In genomic region chr10:624605-625334, GRCh38 we compare ENCODE assay signal across 9 cellular contexts.
A peak's percentile ranks its signal among the peaks of the same experiment; 100 is the strongest.
DNase-seq lines count a peak whose midpoint lies in the region; ATAC-seq, FAIRE-seq and TF ChIP-seq lines count a peak whose summit lies in the region.
"Had no signal": no experiment of that assay in that cellular context is flagged by ENCODE, and none has a peak within 500 bp of the region (broad histone marks: within the 10 kb centered on the region; RNA-seq: fewer than 3 reads in every experiment).

No MANE protein-coding gene starts in this region.

- H3K4me2 ChIP-seq in mesendoderm (ENCODE audit: low read length): no peak overlapping the region

- H2BK120ac ChIP-seq in mesendoderm (ENCODE audit: low read depth, low read length): no peak overlapping the region

- H3K79me2 ChIP-seq in mesendoderm (ENCODE audit: control insufficient read depth, insufficient read depth, low read length): peaks cover 1% of the 10 kb centered on the region

- no peak overlapping the region for H2BK5ac ChIP-seq in mesendoderm (ENCODE audit: low read length)

- POLR2A ChIA-PET in CD8-positive, alpha-beta T cell (lab: Charles Lee): no interaction called here

- H3K4me3 Mint-ChIP-seq in CD8-positive, alpha-beta T cell: no peak overlapping the region

- H2AK5ac ChIP-seq in mesendoderm (ENCODE audit: low read length): no peak overlapping the region

- no peak overlapping the region for H4K5ac ChIP-seq in mesendoderm (ENCODE audit: low read length)

- H3K4me3 ChIP-seq in mesendoderm (ENCODE audit: low read length): no peak overlapping the region
- H3K4me3 ChIP-seq in upper lobe of left lung: no peak overlapping the region
- no peak overlapping the region for H3K4me3 ChIP-seq in CD8-positive, alpha-beta T cell (ENCODE audit: low read depth, low read length)

- WGBS in mesendoderm (ENCODE audit: extremely low coverage, insufficient coverage, low lambda C conversion rate): no CpG with 5 or more reads among the region's 35 CpGs
- WGBS in upper lobe of left lung, 2 donors: 76 to 79% methylated on average over 13 to 35 of the region's 35 CpGs

- DNase-seq in DMS53 (lab: John Stamatoyannopoulos, UW) (peak; percentile 90), NCI-H774 (lab: John Stamatoyannopoulos, UW) (peak; percentile 73), epithelial cell of prostate (ENCODE audit: low read depth, low spot score) (peak; percentile 20), mesendoderm (peak; percentile 93), upper lobe of left lung (peak in 1 of 2 donors; percentile 72), D721Med (ENCODE audit: insufficient read length, low spot score) (no peak)
- no peak for DNase-seq in CD8-positive, alpha-beta T cell

- H3K27me3 ChIP-seq in mesendoderm (ENCODE audit: insufficient read depth, low read length, poor library complexity) (no peaks in the 10 kb centered on the region), upper lobe of left lung (no peaks in the 10 kb centered on the region)
- H3K27me3 ChIP-seq in CD8-positive, alpha-beta T cell (ENCODE audit: insufficient read depth, low read length): peaks cover 5% of the 10 kb centered on the region

- H3K79me1 ChIP-seq in mesendoderm (ENCODE audit: low read length): peaks cover 3% of the 10 kb centered on the region

- no peak overlapping the region for H3K27ac Mint-ChIP-seq in CD8-positive, alpha-beta T cell
- H3K27ac Mint-ChIP-seq: activated naive CD4-positive, alpha-beta T cell treated with anti-CD3 and anti-CD28 coated beads, Interleukin-2, amount 50 U/mL, for 72 hours had no signal

- H4K8ac ChIP-seq in mesendoderm (ENCODE audit: low read depth, low read length): no peak overlapping the region

- H3K27ac ChIP-seq in epithelial cell of prostate: peak overlapping the region; percentile 18
- no peak overlapping the region for H3K27ac ChIP-seq in mesendoderm (ENCODE audit: low read depth, low read length)
- peak overlapping the region in 3 of 4 donors; percentile 24 to 55 (median 30) for H3K27ac ChIP-seq in upper lobe of left lung
- H3K27ac ChIP-seq in CD8-positive, alpha-beta T cell (ENCODE audit: low read depth, low read length): no peak overlapping the region

- no peaks in the 10 kb centered on the region for H3K36me3 ChIP-seq in mesendoderm (ENCODE audit: control insufficient read depth, insufficient read depth, low read length)
- H3K36me3 ChIP-seq in upper lobe of left lung: no peaks in the 10 kb centered on the region
- H3K36me3 ChIP-seq in CD8-positive, alpha-beta T cell (ENCODE audit: insufficient read depth, low read length): no peaks in the 10 kb centered on the region

- no peak for TF ChIP-seq POLR2A in upper lobe of left lung (IDR thresholded peaks at IDR 0.05)

- H3K23ac ChIP-seq in mesendoderm (ENCODE audit: low read length): no peak overlapping the region

- H3K36me3 Mint-ChIP-seq in CD8-positive, alpha-beta T cell: no peaks in the 10 kb centered on the region
- H3K36me3 Mint-ChIP-seq: activated naive CD4-positive, alpha-beta T cell treated with anti-CD3 and anti-CD28 coated beads, Interleukin-2, amount 50 U/mL, for 72 hours had no signal

- no peak for TF ChIP-seq CTCF in upper lobe of left lung (IDR thresholded peaks at IDR 0.05)
- TF ChIP-seq CTCF in CD8-positive, alpha-beta T cell (IDR thresholded peaks at IDR 0.05): no peak
- no peak for TF ChIP-seq CTCF in D721Med (IDR thresholded peaks at IDR 0.05; ENCODE audit: insufficient read depth, missing control alignments)

- no peak overlapping the region for H3K9ac ChIP-seq in mesendoderm (ENCODE audit: low read length)

- intact Hi-C loops in CD8-positive, alpha-beta T cell (cut with DNase I, micrococcal nuclease): no loop called here

- H3K4me1 ChIP-seq in mesendoderm (ENCODE audit: control insufficient read depth, low read depth, low read length): peaks cover 4% of the 10 kb centered on the region
- peaks cover 0 to 13% (median 8%) of the 10 kb centered on the region in 4 donors for H3K4me1 ChIP-seq in upper lobe of left lung
- H3K4me1 ChIP-seq in CD8-positive, alpha-beta T cell (ENCODE audit: insufficient read depth, low read length): peaks cover 4% of the 10 kb centered on the region

- peaks cover 9% of the 10 kb centered on the region for H3K4me1 Mint-ChIP-seq in CD8-positive, alpha-beta T cell (ENCODE audit: low read depth)

- H2BK15ac ChIP-seq in mesendoderm (replicated peaks; ENCODE audit: low read depth): no peak overlapping the region

- H3K9me3 ChIP-seq in upper lobe of left lung: no peaks in the 10 kb centered on the region
- H3K9me3 ChIP-seq in CD8-positive, alpha-beta T cell (ENCODE audit: low read length): no peaks in the 10 kb centered on the region

- no peak overlapping the region for H3K56ac ChIP-seq in mesendoderm (ENCODE audit: low read length)

- ATAC-seq in upper lobe of left lung (ENCODE audit: low FRiP score in 2 of 2) (peak; percentile 23 to 75), HG03139 (IDR thresholded peaks at IDR 0.05; ENCODE audit: unreplicated experiment) (no peak)
- ATAC-seq in CD8-positive, alpha-beta T cell: no peak

- TF ChIP-seq EP300 in upper lobe of left lung (IDR thresholded peaks at IDR 0.05): no peak

- H3K18ac ChIP-seq in mesendoderm (ENCODE audit: low read length): no peak overlapping the region

- H3K27me3 Mint-ChIP-seq in CD8-positive, alpha-beta T cell (ENCODE audit: low read depth): peaks cover 20% of the 10 kb centered on the region

- FAIRE-seq in D721Med (lab: Jason Lieb, UNC): no peak

- CTCF ChIA-PET in CD8-positive, alpha-beta T cell (lab: Charles Lee): no interaction called here

- no peaks in the 10 kb centered on the region for H3K9me3 Mint-ChIP-seq in CD8-positive, alpha-beta T cell
- H3K9me3 Mint-ChIP-seq: activated naive CD4-positive, alpha-beta T cell treated with anti-CD3 and anti-CD28 coated beads, Interleukin-2, amount 50 U/mL, for 72 hours had no signal

- no peak overlapping the region for H3K4ac ChIP-seq in mesendoderm (ENCODE audit: low read depth, low read length)

Comparison
In these comparisons a context has a peak if more than half of its experiments do, and no peak if none do; other contexts are left out.
1. DNase-seq: peak in DMS53 (single experiment), NCI-H774 (single experiment), epithelial cell of prostate (single experiment) and mesendoderm (single experiment); none in CD8-positive, alpha-beta T cell (0 of 7) and D721Med (single experiment).
2. H3K27ac ChIP-seq: peak in epithelial cell of prostate (single experiment) and upper lobe of left lung (3 of 4); none in mesendoderm (single experiment) and CD8-positive, alpha-beta T cell (single experiment).
3. ATAC-seq: peak in upper lobe of left lung (2 of 2); none in CD8-positive, alpha-beta T cell (single experiment) and HG03139 (single experiment).